In genomic region chr20:45952861-45953260, GRCh38 we compare ENCODE assay signal across 24 cellular contexts. TPM values are rescaled to one million over a fixed set of nuclear protein-coding genes. Genes with fewer than 3 reads are reported as not detected.
"Had no signal": no experiment of that assay in that cellular context is flagged by ENCODE, and none has a peak within 500 bp of the region (broad histone marks: within the 10 kb centered on the region; RNA-seq: fewer than 3 reads in every experiment).

No MANE protein-coding gene starts in this region.

- H3K27me3 ChIP-seq: esophagus squamous epithelium, neutrophil, sigmoid colon, testis, tibial artery had no signal

- H3K9me3 Mint-ChIP-seq: immature natural killer cell; memory B cell; natural killer cell; stimulated activated memory B cell treated with anti-CD40 and anti-IgM and Interleukin-4, amounts not matched to agents 10 μg/mL and 1 μg/mL and 100 μg/mL, for 72 hours; type B pancreatic cell had no signal

- H3K27me3 Mint-ChIP-seq: memory B cell; stimulated activated memory B cell treated with anti-CD40 and anti-IgM and Interleukin-4, amounts not matched to agents 10 μg/mL and 1 μg/mL and 100 μg/mL, for 72 hours; type B pancreatic cell had no signal

- DNase-seq: dermis blood vessel endothelial cell; effector memory CD4-positive, alpha-beta T cell; esophagus squamous epithelium; foreskin melanocyte; glutamatergic neuron; hypothalamus; immature natural killer cell; islet precursor cell; natural killer cell; stimulated activated CD4-positive, alpha-beta T cell treated with anti-CD3 and anti-CD28 coated beads, Interleukin-4, amount 100 ng/mL, for 4 hours; stimulated activated naive CD8-positive, alpha-beta T cell treated with anti-CD3 and anti-CD28 coated beads, Interleukin-15, Interleukin-2, amounts not matched to agents 100 U/mL and 50 U/mL, for 24 hours; testis; tibial artery had no signal

- H3K27ac ChIP-seq: esophagus squamous epithelium, neutrophil, psoas muscle, sigmoid colon, testis, tibial artery had no signal

- H3K4me1 ChIP-seq: psoas muscle, sigmoid colon, testis, tibial artery had no signal

- H3K4me3 Mint-ChIP-seq: immature natural killer cell; memory B cell; natural killer cell; stimulated activated memory B cell treated with anti-CD40 and anti-IgM and Interleukin-4, amounts not matched to agents 10 μg/mL and 1 μg/mL and 100 μg/mL, for 72 hours; type B pancreatic cell had no signal

- FAIRE-seq: endothelial cell of umbilical vein had no signal

- H3K9me3 ChIP-seq: esophagus squamous epithelium, neutrophil, psoas muscle, sigmoid colon, testis, tibial artery had no signal

- H3K4me3 ChIP-seq: coronary artery, esophagus squamous epithelium, lung, psoas muscle, sigmoid colon, testis, tibial artery had no signal

- H3K27ac Mint-ChIP-seq: stimulated activated memory B cell treated with anti-CD40 and anti-IgM and Interleukin-4, amounts not matched to agents 10 μg/mL and 1 μg/mL and 100 μg/mL, for 72 hours; type B pancreatic cell had no signal

- H3K36me3 Mint-ChIP-seq: natural killer cell had no signal

RNA-seq across cellular contexts. Expression of gene MMP9, which starts 55.8 kb away (rescaled TPM):
- total RNA-seq: dermis blood vessel endothelial cell, endothelial cell of umbilical vein, renal cortical epithelial cell had no signal
- polyA plus RNA-seq: endothelial cell of umbilical vein, neural cell had no signal
